Comparison of ENCODE assay signal across 31 cellular contexts in the genomic region with DNA sequence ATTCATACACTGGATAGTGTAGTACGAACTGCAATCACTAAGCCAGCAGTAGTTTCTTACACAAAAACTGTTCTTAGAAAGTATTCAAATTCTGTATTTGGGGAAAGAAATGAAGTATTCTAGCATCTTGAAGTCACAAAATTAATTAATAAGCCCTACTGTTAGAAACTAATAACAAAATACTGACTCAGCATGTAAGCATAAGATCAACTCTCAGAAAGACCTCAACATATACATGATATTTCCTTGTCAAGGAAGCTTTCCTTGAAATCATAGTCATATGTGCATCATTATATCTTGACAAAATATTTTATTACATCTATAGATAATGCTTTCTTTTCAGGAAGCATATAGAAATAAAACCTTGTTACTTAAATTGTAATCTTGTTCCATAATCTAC.
"Had no signal": no experiment of that assay in that cellular context is flagged by ENCODE, and none has a peak within 500 bp of the region (broad histone marks: within the 10 kb centered on the region; RNA-seq: fewer than 3 reads in every experiment).

No MANE protein-coding gene starts in this region.

- ATAC-seq: activated CD8-positive, alpha-beta T cell treated with anti-CD3 and anti-CD28 coated beads for 36 hours; activated naive CD4-positive, alpha-beta T cell treated with anti-CD3 and anti-CD28 coated beads, Interleukin-2, amount 50 U/mL, for 72 hours; activated T-cell treated with anti-CD3 and anti-CD28 coated beads, Interleukin-2, amount 50 U/mL, for 4 hours; activated T-cell treated with anti-CD3 and anti-CD28 coated beads, Interleukin-2, amount 50 U/mL, for 72 hours; activated T-helper 17 cell treated with anti-CD3 and anti-CD28 coated beads, Interleukin-2, amount 50 U/mL, for 72 hours; body of pancreas; T-helper 17 cell had no signal

- H3K27me3 ChIP-seq: adrenal gland, body of pancreas, brain microvascular endothelial cell, breast epithelium had no signal

- H3K9me3 ChIP-seq: adrenal gland, breast epithelium had no signal

- H3K27ac ChIP-seq: adrenal gland, body of pancreas, brain microvascular endothelial cell, breast epithelium, VCaP had no signal

- H3K4me1 ChIP-seq: adrenal gland, body of pancreas, breast epithelium had no signal

- FAIRE-seq: astrocyte had no signal

- H3K36me3 ChIP-seq: adrenal gland, brain microvascular endothelial cell, breast epithelium had no signal

- H3K4me3 ChIP-seq: adrenal gland, body of pancreas, breast epithelium had no signal

- DNase-seq: activated B cell treated with CpG ODN at 0.5 μM for 24 hours; activated CD4-positive, alpha-beta memory T cell treated with anti-CD3 and anti-CD28 coated beads for 36 hours; activated CD4-positive, alpha-beta T cell treated with anti-CD3 and anti-CD28 coated beads for 4 hours; activated CD4-positive, alpha-beta T cell treated with anti-CD3 and anti-CD28 coated beads, Interleukin-2, amount 10 ng/mL, durations not matched to agents 24 days and 14 days; activated CD4-positive, alpha-beta T cell treated with anti-CD3 and anti-CD28 coated beads, Interleukin-2, amount 50 U/mL, for 1 hour; activated CD4-positive, alpha-beta T cell treated with anti-CD3 and anti-CD28 coated beads, Interleukin-2, amount 50 U/mL, for 4 hours; activated CD4-positive, CD25-positive, alpha-beta regulatory T cell treated with anti-CD3 and anti-CD28 coated beads, Interleukin-2, amount 50 U/mL, for 72 hours; activated CD8-positive, alpha-beta memory T cell treated with anti-CD3 and anti-CD28 coated beads, Interleukin-2, amount 50 U/mL, for 4 hours; activated CD8-positive, alpha-beta T cell treated with anti-CD3 and anti-CD28 coated beads for 36 hours; activated effector memory CD4-positive, alpha-beta T cell treated with anti-CD3 and anti-CD28 coated beads, Interleukin-2, amount 50 U/mL, for 16 hours; activated gamma-delta T cell treated with Interleukin-2 at 50 U/mL for 16 hours; activated naive CD4-positive, alpha-beta T cell; activated naive CD4-positive, alpha-beta T cell treated with anti-CD3 and anti-CD28 coated beads for 36 hours; activated naive CD4-positive, alpha-beta T cell treated with anti-CD3 and anti-CD28 coated beads, Interleukin-2, amount 50 U/mL, for 16 hours; activated naive CD8-positive, alpha-beta T cell treated with anti-CD3 and anti-CD28 coated beads for 36 hours; activated T-cell treated with anti-CD3 and anti-CD28 coated beads for 4 hours; activated T-cell treated with anti-CD3 and anti-CD28 coated beads, Interleukin-2, amount 50 U/mL, for 1 hour; activated T-cell treated with anti-CD3 and anti-CD28 coated beads, Interleukin-2, amount 50 U/mL, for 4 hours; activated T-cell treated with anti-CD3 and anti-CD28 coated beads, Interleukin-2, amount 50 U/mL, for 72 hours; adrenal gland; amniotic stem cell; aorta; body of pancreas; brain microvascular endothelial cell; central memory CD4-positive, alpha-beta T cell; T-helper 17 cell had no signal
